ENCODE assay signal across 10 cellular contexts in genomic region chr12:70317781-70318180, GRCh38. TPM values are rescaled to one million over a fixed set of nuclear protein-coding genes. Genes with fewer than 3 reads are reported as not detected.
DNase-seq lines count a peak whose midpoint lies in the region; ATAC-seq, FAIRE-seq and TF ChIP-seq lines count a peak whose summit lies in the region.
"Had no signal": no experiment of that assay in that cellular context is flagged by ENCODE, and none has a peak within 500 bp of the region (broad histone marks: within the 10 kb centered on the region; RNA-seq: fewer than 3 reads in every experiment).

No MANE protein-coding gene starts in this region.

- peaks cover 30% of the 10 kb centered on the region for H3K4me1 Mint-ChIP-seq in activated T-helper 17 cell treated with anti-CD3 and anti-CD28 coated beads, Interleukin-2, amount 50 U/mL, for 72 hours
- H3K4me1 Mint-ChIP-seq: neural progenitor cell had no signal

- TF ChIP-seq CTCF in GM06990 (IDR thresholded peaks at IDR 0.05; ENCODE audit: insufficient read depth, low read length, poor library complexity, severe bottlenecking) (no peak), RWPE1 (conservative IDR thresholded peaks at IDR 0.05; ENCODE audit: low read depth) (no peak), spleen (IDR thresholded peaks at IDR 0.05 in 8 of 11, conservative IDR thresholded peaks at IDR 0.05 in 3 of 11) (no peak)

- H3K4me3 ChIP-seq in GM06990 (replicated peaks; ENCODE audit: low read depth, low read length) = no peak overlapping the region
- no peak overlapping the region for H3K4me3 ChIP-seq in spleen
- H3K4me3 ChIP-seq: neural progenitor cell had no signal

- TF ChIP-seq POLR2A in H54 (IDR thresholded peaks at IDR 0.05; ENCODE audit: low read depth, low read length) (no peak), spleen (IDR thresholded peaks at IDR 0.05) (no peak)

- intact Hi-C loops in spleen (cut with DNase I; ENCODE audit: low total_unique reads) = no loop called here

- no peaks in the 10 kb centered on the region for H3K27me3 Mint-ChIP-seq in activated T-helper 17 cell treated with anti-CD3 and anti-CD28 coated beads, Interleukin-2, amount 50 U/mL, for 72 hours

- H3K27ac ChIP-seq in RWPE1 (no peak overlapping the region), spleen (peak overlapping the region in 4 of 8 donors; percentile 7 to 49 (median 12))
- H3K27ac ChIP-seq: neural progenitor cell had no signal

- DNase-seq in GM06990 (ENCODE audit: extremely low read depth, insufficient read length) (peak; percentile 64), RWPE1 (ENCODE audit: low spot score) (no peak), H54 (ENCODE audit: insufficient read length, low spot score) (no peak), spleen (no peak), retina (no peak)
- DNase-seq: activated CD4-positive, alpha-beta T cell treated with anti-CD3 and anti-CD28 coated beads, Interleukin-2, amount 50 U/mL, for 1 hour had no signal

- CTCF ChIA-PET in RWPE1 (lab: Yijun Ruan, JAX) = no interaction called here

- peaks cover 3 to 58% (median 39%) of the 10 kb centered on the region in 6 donors for H3K4me1 ChIP-seq in spleen
- H3K4me1 ChIP-seq: neural progenitor cell had no signal

- no peak for FAIRE-seq in H54 (lab: Jason Lieb, UNC)

- no peaks in the 10 kb centered on the region for H3K9me3 Mint-ChIP-seq in activated T-helper 17 cell treated with anti-CD3 and anti-CD28 coated beads, Interleukin-2, amount 50 U/mL, for 72 hours
- H3K9me3 Mint-ChIP-seq: neural progenitor cell had no signal

- H3K27me3 ChIP-seq in GM06990 (replicated peaks; ENCODE audit: control insufficient read depth, insufficient read depth, low read length) (no peaks in the 10 kb centered on the region), spleen (replicated peaks in 1 of 7) (no peaks in the 10 kb centered on the region)
- H3K27me3 ChIP-seq: neural progenitor cell had no signal

- ATAC-seq in GM21360 (IDR thresholded peaks at IDR 0.05; ENCODE audit: unreplicated experiment) = peak; percentile 94
- peak; percentile 83 for ATAC-seq in HG03342 (IDR thresholded peaks at IDR 0.05; ENCODE audit: unreplicated experiment)
- ATAC-seq in activated T-helper 17 cell treated with anti-CD3 and anti-CD28 coated beads, Interleukin-2, amount 50 U/mL, for 72 hours (replicated peaks) = peak; percentile 80

- H3K9me3 ChIP-seq in spleen = no peaks in the 10 kb centered on the region

- H3K36me3 ChIP-seq in GM06990 (ENCODE audit: control insufficient read depth, insufficient read depth, low read length) (no peaks in the 10 kb centered on the region), spleen (peaks cover 0 to 12% (median 0%) of the 10 kb centered on the region in 6 donors)

- POLR2A ChIA-PET in RWPE1 (lab: Yijun Ruan, JAX; ENCODE audit: low non-redundant PET) = no interaction called here

- peaks cover 39% of the 10 kb centered on the region for H3K36me3 Mint-ChIP-seq in activated T-helper 17 cell treated with anti-CD3 and anti-CD28 coated beads, Interleukin-2, amount 50 U/mL, for 72 hours (ENCODE audit: low read depth)

- no peak overlapping the region for H3K4me3 Mint-ChIP-seq in activated T-helper 17 cell treated with anti-CD3 and anti-CD28 coated beads, Interleukin-2, amount 50 U/mL, for 72 hours
- H3K4me3 Mint-ChIP-seq: neural progenitor cell had no signal

- 25 to 43% (median 40%) methylated on average over 3 of the region's 3 CpGs for WGBS in spleen, 5 donors

- no peak overlapping the region for H3K27ac Mint-ChIP-seq in activated T-helper 17 cell treated with anti-CD3 and anti-CD28 coated beads, Interleukin-2, amount 50 U/mL, for 72 hours
- H3K27ac Mint-ChIP-seq: neural progenitor cell had no signal

RNA-seq across cellular contexts. Expression of gene KCNMB4, which starts 48.3 kb away (rescaled TPM):
- total RNA-seq in activated T-helper 17 cell treated with anti-CD3 and anti-CD28 coated beads, Interleukin-2, amount 50 U/mL, for 72 hours = 1 to 10 TPM; 1.2 to 1.3 TPM
- 1 to 10 TPM; 1.1 to 6.3 (median 2.6) TPM for total RNA-seq in spleen
- polyA plus RNA-seq in spleen = 1 to 10 TPM; 1.2 to 2.6 (median 2.1) TPM
